Comparison of ENCODE assay signal across 21 cellular contexts in the genomic region with DNA sequence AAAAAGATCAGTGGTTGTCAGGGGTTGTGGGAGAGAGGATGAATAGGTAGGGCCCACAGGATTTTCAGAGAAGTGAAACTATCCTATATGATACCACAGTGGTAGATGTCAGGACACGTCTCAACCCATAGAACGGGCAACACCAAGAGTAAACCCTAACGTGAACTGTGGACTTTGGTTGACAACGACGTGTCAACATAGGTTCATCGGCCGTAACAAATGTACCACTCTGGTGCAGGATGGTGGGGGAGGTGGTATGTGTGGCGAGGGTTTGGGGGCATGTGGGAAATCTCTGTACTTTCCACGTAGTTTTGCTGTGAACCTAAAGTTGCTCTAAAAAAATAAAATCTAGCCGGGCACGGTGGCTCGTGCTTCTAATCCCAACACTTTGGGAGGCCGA.
"Had no signal": no experiment of that assay in that cellular context is flagged by ENCODE, and none has a peak within 500 bp of the region (broad histone marks: within the 10 kb centered on the region; RNA-seq: fewer than 3 reads in every experiment).

No MANE protein-coding gene starts in this region.

- H3K36me3 Mint-ChIP-seq: T-cell had no signal

- DNase-seq: activated CD8-positive, alpha-beta memory T cell treated with anti-CD3 and anti-CD28 coated beads for 24 hours; activated CD8-positive, alpha-beta memory T cell treated with anti-CD3 and anti-CD28 coated beads, Interleukin-2, amount 50 U/mL, for 4 hours; activated naive CD4-positive, alpha-beta T cell treated with Interleukin-2 at 50 U/mL for 16 hours; activated naive CD8-positive, alpha-beta T cell treated with anti-CD3 and anti-CD28 coated beads for 36 hours; activated T-cell treated with anti-CD3 and anti-CD28 coated beads, Interleukin-2, amount 50 U/mL, for 24 hours; effector CD4-positive, alpha-beta T cell; erythroblast; foreskin fibroblast; left lung; naive thymus-derived CD8-positive, alpha-beta T cell; retina; stimulated activated CD4-positive, alpha-beta T cell treated with anti-CD3 and anti-CD28 coated beads, Interleukin-2, amount 100 ng/mL, for 48 hours; stimulated activated naive CD4-positive, alpha-beta T cell treated with Interleukin-2 at 50 U/mL for 16 hours; T-cell; thyroid gland; upper lobe of right lung; WERI-Rb-1 had no signal

- H3K9me3 ChIP-seq: left lung, thyroid gland, upper lobe of right lung had no signal

- H3K4me3 Mint-ChIP-seq: activated naive CD8-positive, alpha-beta T cell treated with anti-CD3 and anti-CD28 coated beads for 36 hours; activated T-cell treated with anti-CD3 and anti-CD28 coated beads, Interleukin-2, amount 50 U/mL, for 24 hours; activated T-helper 17 cell treated with anti-CD3 and anti-CD28 coated beads, Interleukin-2, amount 50 U/mL, for 72 hours; dendritic cell treated with granulocyte-macrophage colony-stimulating factor and Interleukin-4, amounts not matched to agents 40 ng/mL and 50 ng/mL, for 4 days; mesothelial cell of epicardium; naive thymus-derived CD8-positive, alpha-beta T cell; T-cell; T-helper 2 cell treated with Interferon-gamma antibody and Interleukin-4, amounts not matched to agents 5 μg/mL and 100 μg/mL, for 36 hours had no signal

- H3K4me1 ChIP-seq: left lung, thyroid gland, upper lobe of right lung had no signal

- H3K27ac ChIP-seq: left lung, thyroid gland, upper lobe of right lung, WERI-Rb-1 had no signal

- H3K4me3 ChIP-seq: left lung, thyroid gland, upper lobe of right lung had no signal

- H3K4me1 Mint-ChIP-seq: activated T-helper 17 cell treated with anti-CD3 and anti-CD28 coated beads, Interleukin-2, amount 50 U/mL, for 72 hours; mesothelial cell of epicardium had no signal

- H3K27ac Mint-ChIP-seq: activated naive CD8-positive, alpha-beta T cell treated with anti-CD3 and anti-CD28 coated beads for 36 hours; activated T-cell treated with anti-CD3 and anti-CD28 coated beads, Interleukin-2, amount 50 U/mL, for 24 hours; activated T-helper 17 cell treated with anti-CD3 and anti-CD28 coated beads, Interleukin-2, amount 50 U/mL, for 72 hours; dendritic cell treated with granulocyte-macrophage colony-stimulating factor and Interleukin-4, amounts not matched to agents 40 ng/mL and 50 ng/mL, for 4 days; mesothelial cell of epicardium; naive thymus-derived CD8-positive, alpha-beta T cell; T-cell; T-helper 2 cell treated with Interferon-gamma antibody and Interleukin-4, amounts not matched to agents 5 μg/mL and 100 μg/mL, for 36 hours had no signal

- ATAC-seq: activated T-helper 17 cell treated with anti-CD3 and anti-CD28 coated beads, Interleukin-2, amount 50 U/mL, for 72 hours; left lung; naive thymus-derived CD8-positive, alpha-beta T cell; T-cell; upper lobe of right lung had no signal

- H3K27me3 ChIP-seq: thyroid gland had no signal

- H3K36me3 ChIP-seq: left lung, thyroid gland, upper lobe of right lung, WERI-Rb-1 had no signal
